Comparison of ENCODE assay signal across 2 cellular contexts in genomic region chr12:15842106-15842505, GRCh38.
TF ChIP-seq lines count a peak whose summit lies in the region.

No MANE protein-coding gene starts in this region.

TF ChIP-seq in SK-N-SH, 30 proteins besides CTCF, POLR2A, EP300 and RAD21:
- TF ChIP-seq TCF12 (IDR thresholded peaks at IDR 0.05) (no peak), NFIC (IDR thresholded peaks at IDR 0.05; ENCODE audit: borderline replicate concordance) (peak; percentile 52; the same call in 1 of the 2 replicates), FOSL2 (IDR thresholded peaks at IDR 0.05; ENCODE audit: borderline replicate concordance, low read depth) (peak; percentile 38; the same call in 1 of the 2 replicates), MEF2A (IDR thresholded peaks at IDR 0.05; ENCODE audit: borderline replicate concordance, low read depth) (no peak), JUND (IDR thresholded peaks at IDR 0.05) (peak; percentile 59)
- TF ChIP-seq, protein P1, sequence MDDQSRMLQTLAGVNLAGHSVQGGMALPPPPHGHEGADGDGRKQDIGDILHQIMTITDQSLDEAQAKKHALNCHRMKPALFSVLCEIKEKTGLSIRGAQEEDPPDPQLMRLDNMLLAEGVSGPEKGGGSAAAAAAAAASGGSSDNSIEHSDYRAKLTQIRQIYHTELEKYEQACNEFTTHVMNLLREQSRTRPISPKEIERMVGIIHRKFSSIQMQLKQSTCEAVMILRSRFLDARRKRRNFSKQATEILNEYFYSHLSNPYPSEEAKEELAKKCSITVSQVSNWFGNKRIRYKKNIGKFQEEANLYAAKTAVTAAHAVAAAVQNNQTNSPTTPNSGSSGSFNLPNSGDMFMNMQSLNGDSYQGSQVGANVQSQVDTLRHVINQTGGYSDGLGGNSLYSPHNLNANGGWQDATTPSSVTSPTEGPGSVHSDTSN (IDR thresholded peaks at IDR 0.05): peak; percentile 66
TF ChIP-seq in SK-N-SH: peak in this region for 4.

TF ChIP-seq in HepG2, 621 proteins besides CTCF, POLR2A, EP300 and RAD21:
- TF ChIP-seq ZIK1 (CRISPR knock-in tag; IDR thresholded peaks at IDR 0.05; ENCODE audit: borderline replicate concordance, low read depth) (no peak), MNT (IDR thresholded peaks at IDR 0.05) (no peak), ZMYM3 (CRISPR knock-in tag; IDR thresholded peaks at IDR 0.05) (no peak), ZNF674 (CRISPR knock-in tag; IDR thresholded peaks at IDR 0.05; ENCODE audit: low read depth) (no peak), ZNF850 (CRISPR knock-in tag; conservative IDR thresholded peaks at IDR 0.05) (no peak), SMAD9 (CRISPR knock-in tag; IDR thresholded peaks at IDR 0.05) (no peak), HMGXB3 (CRISPR knock-in tag; IDR thresholded peaks at IDR 0.05; ENCODE audit: borderline replicate concordance) (no peak), WIZ (CRISPR knock-in tag; IDR thresholded peaks at IDR 0.05) (no peak), PAF1 (CRISPR knock-in tag; IDR thresholded peaks at IDR 0.05) (no peak), ZNF672 (CRISPR knock-in tag; IDR thresholded peaks at IDR 0.05) (no peak), ARNT2 (CRISPR knock-in tag; IDR thresholded peaks at IDR 0.05; ENCODE audit: low read depth) (no peak), GATA4 (IDR thresholded peaks at IDR 0.05; ENCODE audit: borderline replicate concordance, low read depth) (no peak), GLI4 (CRISPR knock-in tag; IDR thresholded peaks at IDR 0.05; ENCODE audit: borderline replicate concordance) (no peak), ZNF550 (CRISPR knock-in tag; IDR thresholded peaks at IDR 0.05; ENCODE audit: borderline replicate concordance) (no peak), KAT2B (IDR thresholded peaks at IDR 0.05; ENCODE audit: borderline replicate concordance, low read depth, low read length) (no peak), HNRNPK (IDR thresholded peaks at IDR 0.05; ENCODE audit: low read depth, low read length, poor library complexity, severe bottlenecking) (no peak), ASH2L (IDR thresholded peaks at IDR 0.05; ENCODE audit: insufficient read length, low read depth, low read length) (no peak), ZNF280B (CRISPR knock-in tag; IDR thresholded peaks at IDR 0.05; ENCODE audit: borderline replicate concordance) (no peak)
- TF ChIP-seq, protein P2, sequence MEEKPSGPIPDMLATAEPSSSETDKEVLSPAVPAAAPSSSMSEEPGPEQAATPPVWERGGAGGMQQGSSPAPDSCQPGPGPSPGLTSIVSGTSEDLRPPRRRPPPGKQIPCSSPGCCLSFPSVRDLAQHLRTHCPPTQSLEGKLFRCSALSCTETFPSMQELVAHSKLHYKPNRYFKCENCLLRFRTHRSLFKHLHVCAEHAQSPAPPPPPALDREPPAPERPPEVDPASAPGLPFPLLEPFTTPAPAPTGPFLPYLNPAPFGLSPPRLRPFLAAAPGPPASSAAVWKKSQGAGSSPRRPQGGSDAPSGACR (CRISPR knock-in tag; IDR thresholded peaks at IDR 0.05): no peak
- TF ChIP-seq, protein P3, sequence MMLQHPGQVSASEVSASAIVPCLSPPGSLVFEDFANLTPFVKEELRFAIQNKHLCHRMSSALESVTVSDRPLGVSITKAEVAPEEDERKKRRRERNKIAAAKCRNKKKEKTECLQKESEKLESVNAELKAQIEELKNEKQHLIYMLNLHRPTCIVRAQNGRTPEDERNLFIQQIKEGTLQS (CRISPR knock-in tag; IDR thresholded peaks at IDR 0.05): no peak
